1 cellular context compared by ENCODE assay signal in the genomic region with DNA sequence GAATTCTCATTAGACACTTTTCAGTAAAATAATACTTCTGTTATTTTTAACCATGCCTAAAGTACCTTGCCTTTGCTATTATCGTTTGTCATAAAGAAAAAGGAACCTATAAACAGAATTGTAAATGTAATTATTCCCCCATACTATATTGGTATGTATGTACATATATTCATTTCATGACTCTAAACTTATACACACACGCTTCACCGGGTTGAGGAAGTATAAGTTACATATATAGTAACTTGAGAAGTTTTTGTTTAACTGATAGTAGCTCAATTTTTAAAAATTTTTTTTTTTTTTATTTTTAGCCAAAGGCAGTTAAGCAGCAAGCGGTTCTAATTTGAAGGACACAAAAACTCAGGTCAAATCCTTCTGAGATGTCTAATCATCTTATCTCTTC.
A peak's percentile ranks its signal among the peaks of the same experiment; 100 is the strongest.
TF ChIP-seq lines count a peak whose summit lies in the region.

No MANE protein-coding gene starts in this region.

TF ChIP-seq in GM12878, 131 proteins besides CTCF, POLR2A, EP300 and RAD21 (continued from another document and continues in another):
- TF ChIP-seq WRNIP1 (IDR thresholded peaks at IDR 0.05; ENCODE audit: borderline replicate concordance, low read depth, low read length) (no peak), RELA (IDR thresholded peaks at IDR 0.05; ENCODE audit: borderline replicate concordance, partially characterized antibody) (no peak), ZZZ3 (IDR thresholded peaks at IDR 0.05; ENCODE audit: control insufficient read depth, insufficient read length, low read depth) (no peak), NFIC (IDR thresholded peaks at IDR 0.05; ENCODE audit: low read depth, low read length) (peak; percentile 91), YBX1 (IDR thresholded peaks at IDR 0.05) (no peak), CBX5 (IDR thresholded peaks at IDR 0.05; ENCODE audit: low read depth) (no peak), ZNF207 (IDR thresholded peaks at IDR 0.05; ENCODE audit: borderline replicate concordance) (no peak), SRF (IDR thresholded peaks at IDR 0.05; ENCODE audit: low read depth in 2 of 2, low read length in 2 of 2) (no peak), MTA2 (IDR thresholded peaks at IDR 0.05; ENCODE audit: low read depth) (peak; percentile 46; the same call in 1 of the 2 replicates), HCFC1 (IDR thresholded peaks at IDR 0.05; ENCODE audit: low read length) (no peak), RFX5 (IDR thresholded peaks at IDR 0.05; ENCODE audit: low read depth, low read length) (no peak), SMAD1 (IDR thresholded peaks at IDR 0.05; ENCODE audit: low read depth, partially characterized antibody) (no peak), PML (IDR thresholded peaks at IDR 0.05; ENCODE audit: low read length) (no peak), IKZF2 (IDR thresholded peaks at IDR 0.05) (no peak), YY1 (IDR thresholded peaks at IDR 0.05; ENCODE audit: low read depth, low read length) (no peak), EED (IDR thresholded peaks at IDR 0.05; ENCODE audit: low read depth) (no peak), NR2F1 (conservative IDR thresholded peaks at IDR 0.05) (no peak), NFXL1 (IDR thresholded peaks at IDR 0.05; ENCODE audit: borderline replicate concordance) (no peak), BRCA1 (IDR thresholded peaks at IDR 0.05; ENCODE audit: low read depth, low read length) (no peak), JUND (IDR thresholded peaks at IDR 0.05; ENCODE audit: low read depth, low read length) (no peak), MXI1 (IDR thresholded peaks at IDR 0.05; ENCODE audit: low read depth, low read length) (no peak), MTA3 (IDR thresholded peaks at IDR 0.05; ENCODE audit: borderline replicate concordance, low read length) (peak; percentile 50; the same call in 1 of the 2 replicates), SUZ12 (IDR thresholded peaks at IDR 0.05; ENCODE audit: unreplicated experiment) (no peak), PAX8 (IDR thresholded peaks at IDR 0.05) (no peak)
- TF ChIP-seq, protein P1, sequence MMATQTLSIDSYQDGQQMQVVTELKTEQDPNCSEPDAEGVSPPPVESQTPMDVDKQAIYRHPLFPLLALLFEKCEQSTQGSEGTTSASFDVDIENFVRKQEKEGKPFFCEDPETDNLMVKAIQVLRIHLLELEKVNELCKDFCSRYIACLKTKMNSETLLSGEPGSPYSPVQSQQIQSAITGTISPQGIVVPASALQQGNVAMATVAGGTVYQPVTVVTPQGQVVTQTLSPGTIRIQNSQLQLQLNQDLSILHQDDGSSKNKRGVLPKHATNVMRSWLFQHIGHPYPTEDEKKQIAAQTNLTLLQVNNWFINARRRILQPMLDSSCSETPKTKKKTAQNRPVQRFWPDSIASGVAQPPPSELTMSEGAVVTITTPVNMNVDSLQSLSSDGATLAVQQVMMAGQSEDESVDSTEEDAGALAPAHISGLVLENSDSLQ (IDR thresholded peaks at IDR 0.05): no peak
- TF ChIP-seq, protein P2, sequence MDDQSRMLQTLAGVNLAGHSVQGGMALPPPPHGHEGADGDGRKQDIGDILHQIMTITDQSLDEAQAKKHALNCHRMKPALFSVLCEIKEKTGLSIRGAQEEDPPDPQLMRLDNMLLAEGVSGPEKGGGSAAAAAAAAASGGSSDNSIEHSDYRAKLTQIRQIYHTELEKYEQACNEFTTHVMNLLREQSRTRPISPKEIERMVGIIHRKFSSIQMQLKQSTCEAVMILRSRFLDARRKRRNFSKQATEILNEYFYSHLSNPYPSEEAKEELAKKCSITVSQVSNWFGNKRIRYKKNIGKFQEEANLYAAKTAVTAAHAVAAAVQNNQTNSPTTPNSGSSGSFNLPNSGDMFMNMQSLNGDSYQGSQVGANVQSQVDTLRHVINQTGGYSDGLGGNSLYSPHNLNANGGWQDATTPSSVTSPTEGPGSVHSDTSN (IDR thresholded peaks at IDR 0.05; ENCODE audit: insufficient replicate concordance, low read depth, low read length): no peak
- TF ChIP-seq, protein P3, sequence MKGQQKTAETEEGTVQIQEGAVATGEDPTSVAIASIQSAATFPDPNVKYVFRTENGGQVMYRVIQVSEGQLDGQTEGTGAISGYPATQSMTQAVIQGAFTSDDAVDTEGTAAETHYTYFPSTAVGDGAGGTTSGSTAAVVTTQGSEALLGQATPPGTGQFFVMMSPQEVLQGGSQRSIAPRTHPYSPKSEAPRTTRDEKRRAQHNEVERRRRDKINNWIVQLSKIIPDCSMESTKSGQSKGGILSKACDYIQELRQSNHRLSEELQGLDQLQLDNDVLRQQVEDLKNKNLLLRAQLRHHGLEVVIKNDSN (IDR thresholded peaks at IDR 0.05; ENCODE audit: borderline replicate concordance, extremely low read length, insufficient read depth, low read depth, low read length): no peak
- TF ChIP-seq, protein P4, sequence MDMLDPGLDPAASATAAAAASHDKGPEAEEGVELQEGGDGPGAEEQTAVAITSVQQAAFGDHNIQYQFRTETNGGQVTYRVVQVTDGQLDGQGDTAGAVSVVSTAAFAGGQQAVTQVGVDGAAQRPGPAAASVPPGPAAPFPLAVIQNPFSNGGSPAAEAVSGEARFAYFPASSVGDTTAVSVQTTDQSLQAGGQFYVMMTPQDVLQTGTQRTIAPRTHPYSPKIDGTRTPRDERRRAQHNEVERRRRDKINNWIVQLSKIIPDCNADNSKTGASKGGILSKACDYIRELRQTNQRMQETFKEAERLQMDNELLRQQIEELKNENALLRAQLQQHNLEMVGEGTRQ (IDR thresholded peaks at IDR 0.05; ENCODE audit: borderline replicate concordance, low read depth, low read length): no peak
- TF ChIP-seq, protein P5, sequence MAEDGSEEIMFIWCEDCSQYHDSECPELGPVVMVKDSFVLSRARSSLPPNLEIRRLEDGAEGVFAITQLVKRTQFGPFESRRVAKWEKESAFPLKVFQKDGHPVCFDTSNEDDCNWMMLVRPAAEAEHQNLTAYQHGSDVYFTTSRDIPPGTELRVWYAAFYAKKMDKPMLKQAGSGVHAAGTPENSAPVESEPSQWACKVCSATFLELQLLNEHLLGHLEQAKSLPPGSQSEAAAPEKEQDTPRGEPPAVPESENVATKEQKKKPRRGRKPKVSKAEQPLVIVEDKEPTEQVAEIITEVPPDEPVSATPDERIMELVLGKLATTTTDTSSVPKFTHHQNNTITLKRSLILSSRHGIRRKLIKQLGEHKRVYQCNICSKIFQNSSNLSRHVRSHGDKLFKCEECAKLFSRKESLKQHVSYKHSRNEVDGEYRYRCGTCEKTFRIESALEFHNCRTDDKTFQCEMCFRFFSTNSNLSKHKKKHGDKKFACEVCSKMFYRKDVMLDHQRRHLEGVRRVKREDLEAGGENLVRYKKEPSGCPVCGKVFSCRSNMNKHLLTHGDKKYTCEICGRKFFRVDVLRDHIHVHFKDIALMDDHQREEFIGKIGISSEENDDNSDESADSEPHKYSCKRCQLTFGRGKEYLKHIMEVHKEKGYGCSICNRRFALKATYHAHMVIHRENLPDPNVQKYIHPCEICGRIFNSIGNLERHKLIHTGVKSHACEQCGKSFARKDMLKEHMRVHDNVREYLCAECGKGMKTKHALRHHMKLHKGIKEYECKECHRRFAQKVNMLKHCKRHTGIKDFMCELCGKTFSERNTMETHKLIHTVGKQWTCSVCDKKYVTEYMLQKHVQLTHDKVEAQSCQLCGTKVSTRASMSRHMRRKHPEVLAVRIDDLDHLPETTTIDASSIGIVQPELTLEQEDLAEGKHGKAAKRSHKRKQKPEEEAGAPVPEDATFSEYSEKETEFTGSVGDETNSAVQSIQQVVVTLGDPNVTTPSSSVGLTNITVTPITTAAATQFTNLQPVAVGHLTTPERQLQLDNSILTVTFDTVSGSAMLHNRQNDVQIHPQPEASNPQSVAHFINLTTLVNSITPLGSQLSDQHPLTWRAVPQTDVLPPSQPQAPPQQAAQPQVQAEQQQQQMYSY (CRISPR knock-in tag; IDR thresholded peaks at IDR 0.05): no peak
- TF ChIP-seq, protein P6, sequence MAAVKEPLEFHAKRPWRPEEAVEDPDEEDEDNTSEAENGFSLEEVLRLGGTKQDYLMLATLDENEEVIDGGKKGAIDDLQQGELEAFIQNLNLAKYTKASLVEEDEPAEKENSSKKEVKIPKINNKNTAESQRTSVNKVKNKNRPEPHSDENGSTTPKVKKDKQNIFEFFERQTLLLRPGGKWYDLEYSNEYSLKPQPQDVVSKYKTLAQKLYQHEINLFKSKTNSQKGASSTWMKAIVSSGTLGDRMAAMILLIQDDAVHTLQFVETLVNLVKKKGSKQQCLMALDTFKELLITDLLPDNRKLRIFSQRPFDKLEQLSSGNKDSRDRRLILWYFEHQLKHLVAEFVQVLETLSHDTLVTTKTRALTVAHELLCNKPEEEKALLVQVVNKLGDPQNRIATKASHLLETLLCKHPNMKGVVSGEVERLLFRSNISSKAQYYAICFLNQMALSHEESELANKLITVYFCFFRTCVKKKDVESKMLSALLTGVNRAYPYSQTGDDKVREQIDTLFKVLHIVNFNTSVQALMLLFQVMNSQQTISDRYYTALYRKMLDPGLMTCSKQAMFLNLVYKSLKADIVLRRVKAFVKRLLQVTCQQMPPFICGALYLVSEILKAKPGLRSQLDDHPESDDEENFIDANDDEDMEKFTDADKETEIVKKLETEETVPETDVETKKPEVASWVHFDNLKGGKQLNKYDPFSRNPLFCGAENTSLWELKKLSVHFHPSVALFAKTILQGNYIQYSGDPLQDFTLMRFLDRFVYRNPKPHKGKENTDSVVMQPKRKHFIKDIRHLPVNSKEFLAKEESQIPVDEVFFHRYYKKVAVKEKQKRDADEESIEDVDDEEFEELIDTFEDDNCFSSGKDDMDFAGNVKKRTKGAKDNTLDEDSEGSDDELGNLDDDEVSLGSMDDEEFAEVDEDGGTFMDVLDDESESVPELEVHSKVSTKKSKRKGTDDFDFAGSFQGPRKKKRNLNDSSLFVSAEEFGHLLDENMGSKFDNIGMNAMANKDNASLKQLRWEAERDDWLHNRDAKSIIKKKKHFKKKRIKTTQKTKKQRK (IDR thresholded peaks at IDR 0.05; ENCODE audit: low read depth, low read length): no peak
- TF ChIP-seq, protein P7, sequence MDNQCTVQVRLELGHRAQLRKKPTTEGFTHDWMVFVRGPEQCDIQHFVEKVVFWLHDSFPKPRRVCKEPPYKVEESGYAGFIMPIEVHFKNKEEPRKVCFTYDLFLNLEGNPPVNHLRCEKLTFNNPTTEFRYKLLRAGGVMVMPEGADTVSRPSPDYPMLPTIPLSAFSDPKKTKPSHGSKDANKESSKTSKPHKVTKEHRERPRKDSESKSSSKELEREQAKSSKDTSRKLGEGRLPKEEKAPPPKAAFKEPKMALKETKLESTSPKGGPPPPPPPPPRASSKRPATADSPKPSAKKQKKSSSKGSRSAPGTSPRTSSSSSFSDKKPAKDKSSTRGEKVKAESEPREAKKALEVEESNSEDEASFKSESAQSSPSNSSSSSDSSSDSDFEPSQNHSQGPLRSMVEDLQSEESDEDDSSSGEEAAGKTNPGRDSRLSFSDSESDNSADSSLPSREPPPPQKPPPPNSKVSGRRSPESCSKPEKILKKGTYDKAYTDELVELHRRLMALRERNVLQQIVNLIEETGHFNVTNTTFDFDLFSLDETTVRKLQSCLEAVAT (IDR thresholded peaks at IDR 0.05): no peak
- TF ChIP-seq, protein P8, sequence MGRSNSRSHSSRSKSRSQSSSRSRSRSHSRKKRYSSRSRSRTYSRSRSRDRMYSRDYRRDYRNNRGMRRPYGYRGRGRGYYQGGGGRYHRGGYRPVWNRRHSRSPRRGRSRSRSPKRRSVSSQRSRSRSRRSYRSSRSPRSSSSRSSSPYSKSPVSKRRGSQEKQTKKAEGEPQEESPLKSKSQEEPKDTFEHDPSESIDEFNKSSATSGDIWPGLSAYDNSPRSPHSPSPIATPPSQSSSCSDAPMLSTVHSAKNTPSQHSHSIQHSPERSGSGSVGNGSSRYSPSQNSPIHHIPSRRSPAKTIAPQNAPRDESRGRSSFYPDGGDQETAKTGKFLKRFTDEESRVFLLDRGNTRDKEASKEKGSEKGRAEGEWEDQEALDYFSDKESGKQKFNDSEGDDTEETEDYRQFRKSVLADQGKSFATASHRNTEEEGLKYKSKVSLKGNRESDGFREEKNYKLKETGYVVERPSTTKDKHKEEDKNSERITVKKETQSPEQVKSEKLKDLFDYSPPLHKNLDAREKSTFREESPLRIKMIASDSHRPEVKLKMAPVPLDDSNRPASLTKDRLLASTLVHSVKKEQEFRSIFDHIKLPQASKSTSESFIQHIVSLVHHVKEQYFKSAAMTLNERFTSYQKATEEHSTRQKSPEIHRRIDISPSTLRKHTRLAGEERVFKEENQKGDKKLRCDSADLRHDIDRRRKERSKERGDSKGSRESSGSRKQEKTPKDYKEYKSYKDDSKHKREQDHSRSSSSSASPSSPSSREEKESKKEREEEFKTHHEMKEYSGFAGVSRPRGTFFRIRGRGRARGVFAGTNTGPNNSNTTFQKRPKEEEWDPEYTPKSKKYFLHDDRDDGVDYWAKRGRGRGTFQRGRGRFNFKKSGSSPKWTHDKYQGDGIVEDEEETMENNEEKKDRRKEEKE (IDR thresholded peaks at IDR 0.05): no peak
- TF ChIP-seq, protein P9, sequence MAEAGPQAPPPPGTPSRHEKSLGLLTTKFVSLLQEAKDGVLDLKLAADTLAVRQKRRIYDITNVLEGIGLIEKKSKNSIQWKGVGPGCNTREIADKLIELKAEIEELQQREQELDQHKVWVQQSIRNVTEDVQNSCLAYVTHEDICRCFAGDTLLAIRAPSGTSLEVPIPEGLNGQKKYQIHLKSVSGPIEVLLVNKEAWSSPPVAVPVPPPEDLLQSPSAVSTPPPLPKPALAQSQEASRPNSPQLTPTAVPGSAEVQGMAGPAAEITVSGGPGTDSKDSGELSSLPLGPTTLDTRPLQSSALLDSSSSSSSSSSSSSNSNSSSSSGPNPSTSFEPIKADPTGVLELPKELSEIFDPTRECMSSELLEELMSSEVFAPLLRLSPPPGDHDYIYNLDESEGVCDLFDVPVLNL (IDR thresholded peaks at IDR 0.05; ENCODE audit: low read depth, low read length): no peak
- TF ChIP-seq, protein P10, sequence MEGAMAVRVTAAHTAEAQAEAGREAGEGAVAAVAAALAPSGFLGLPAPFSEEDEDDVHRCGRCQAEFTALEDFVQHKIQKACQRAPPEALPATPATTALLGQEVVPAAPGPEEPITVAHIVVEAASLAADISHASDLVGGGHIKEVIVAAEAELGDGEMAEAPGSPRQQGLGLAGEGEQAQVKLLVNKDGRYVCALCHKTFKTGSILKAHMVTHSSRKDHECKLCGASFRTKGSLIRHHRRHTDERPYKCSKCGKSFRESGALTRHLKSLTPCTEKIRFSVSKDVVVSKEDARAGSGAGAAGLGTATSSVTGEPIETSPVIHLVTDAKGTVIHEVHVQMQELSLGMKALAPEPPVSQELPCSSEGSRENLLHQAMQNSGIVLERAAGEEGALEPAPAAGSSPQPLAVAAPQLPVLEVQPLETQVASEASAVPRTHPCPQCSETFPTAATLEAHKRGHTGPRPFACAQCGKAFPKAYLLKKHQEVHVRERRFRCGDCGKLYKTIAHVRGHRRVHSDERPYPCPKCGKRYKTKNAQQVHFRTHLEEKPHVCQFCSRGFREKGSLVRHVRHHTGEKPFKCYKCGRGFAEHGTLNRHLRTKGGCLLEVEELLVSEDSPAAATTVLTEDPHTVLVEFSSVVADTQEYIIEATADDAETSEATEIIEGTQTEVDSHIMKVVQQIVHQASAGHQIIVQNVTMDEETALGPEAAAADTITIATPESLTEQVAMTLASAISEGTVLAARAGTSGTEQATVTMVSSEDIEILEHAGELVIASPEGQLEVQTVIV (IDR thresholded peaks at IDR 0.05; ENCODE audit: borderline replicate concordance, partially characterized antibody): no peak
- TF ChIP-seq, protein P11, sequence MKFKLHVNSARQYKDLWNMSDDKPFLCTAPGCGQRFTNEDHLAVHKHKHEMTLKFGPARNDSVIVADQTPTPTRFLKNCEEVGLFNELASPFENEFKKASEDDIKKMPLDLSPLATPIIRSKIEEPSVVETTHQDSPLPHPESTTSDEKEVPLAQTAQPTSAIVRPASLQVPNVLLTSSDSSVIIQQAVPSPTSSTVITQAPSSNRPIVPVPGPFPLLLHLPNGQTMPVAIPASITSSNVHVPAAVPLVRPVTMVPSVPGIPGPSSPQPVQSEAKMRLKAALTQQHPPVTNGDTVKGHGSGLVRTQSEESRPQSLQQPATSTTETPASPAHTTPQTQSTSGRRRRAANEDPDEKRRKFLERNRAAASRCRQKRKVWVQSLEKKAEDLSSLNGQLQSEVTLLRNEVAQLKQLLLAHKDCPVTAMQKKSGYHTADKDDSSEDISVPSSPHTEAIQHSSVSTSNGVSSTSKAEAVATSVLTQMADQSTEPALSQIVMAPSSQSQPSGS (IDR thresholded peaks at IDR 0.05; ENCODE audit: low read length): peak; percentile 58; the same call in 1 of the 2 replicates
